8 cellular contexts compared by ENCODE assay signal in the genomic region with DNA sequence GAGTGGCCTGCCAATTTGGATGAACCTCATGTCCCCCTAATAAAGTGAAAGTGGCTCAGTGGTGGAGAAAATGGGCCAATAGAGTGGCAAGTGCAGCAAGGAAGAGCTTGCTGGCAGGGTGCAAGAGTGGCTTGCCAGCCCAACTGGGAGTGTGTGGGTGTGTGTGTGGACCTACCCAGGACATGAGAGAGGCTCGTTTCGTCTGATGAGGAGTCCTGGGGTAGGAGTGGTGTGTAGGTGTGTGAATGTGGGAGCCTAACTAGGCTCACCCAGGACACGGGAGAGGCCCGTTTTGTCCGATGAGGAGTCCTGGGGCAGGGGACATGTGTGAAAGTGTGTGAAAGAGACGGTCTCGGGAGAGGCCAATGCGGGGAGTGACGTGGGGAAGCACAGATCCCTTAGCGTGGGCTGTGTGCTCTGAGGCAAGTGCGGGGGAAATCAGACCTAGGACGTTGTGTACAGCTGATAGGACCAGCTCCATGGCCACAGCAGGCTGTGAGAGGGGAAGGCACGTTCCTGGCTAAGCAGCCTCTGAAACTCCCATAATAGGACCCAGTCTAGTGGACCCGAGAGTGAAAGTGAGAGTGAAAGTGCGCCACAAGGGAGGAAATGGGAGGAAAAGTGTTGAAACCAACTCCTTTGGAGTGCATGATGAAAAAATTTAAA. TPM values are rescaled to one million over a fixed set of nuclear protein-coding genes. Genes with fewer than 3 reads are reported as not detected.
DNase-seq lines count a peak whose midpoint lies in the region; ATAC-seq lines count a peak whose summit lies in the region.

No MANE protein-coding gene starts in this region.

- H4K8ac ChIP-seq in neuronal stem cell (ENCODE audit: low read depth, low read length), result no peak overlapping the region

- no CpG with 5 or more reads among the region's 15 CpGs for WGBS in neuronal stem cell (ENCODE audit: extremely low coverage in 2 of 2, insufficient read length in 2 of 2, insufficient replicate concordance in 1 of 2), 2 donors

- no peak overlapping the region for H2BK120ac ChIP-seq in neuronal stem cell (ENCODE audit: low read depth, low read length)

- no peak overlapping the region for H2BK12ac ChIP-seq in neuronal stem cell (ENCODE audit: low read length)

- H2BK5ac ChIP-seq in neuronal stem cell (ENCODE audit: low read length), result no peak overlapping the region

- H3K14ac ChIP-seq in neuronal stem cell (ENCODE audit: low read length), result peak overlapping the region; percentile 8

- H2AFZ ChIP-seq in neuronal stem cell (ENCODE audit: low read length), result peak overlapping the region; percentile 16

- H3K27me3 ChIP-seq in endocrine pancreas (ENCODE audit: control insufficient read depth, insufficient read depth, low read length) (no peaks in the 10 kb centered on the region), neuronal stem cell (ENCODE audit: control insufficient read depth in 3 of 3, insufficient read depth in 3 of 3, low read depth in 1 of 3, low read length in 3 of 3) (peaks cover 0 to 18% (median 0%) of the 10 kb centered on the region in 3 experiments)

- no peaks in the 10 kb centered on the region for H3K79me1 ChIP-seq in neuronal stem cell (ENCODE audit: low read depth, low read length)

- no peak overlapping the region for H3K4me2 ChIP-seq in neuronal stem cell (ENCODE audit: insufficient read depth, low read length, poor library complexity, severe bottlenecking)

- DNase-seq in COLO829 (ENCODE audit: low spot score) (peak; percentile 6), RPMI7951 (ENCODE audit: low read depth) (peak; percentile 36), neuronal stem cell (ENCODE audit: low spot score) (no peak), NCI-H2081 (lab: John Stamatoyannopoulos, UW) (no peak)
- DNase-seq in activated CD4-positive, CD25-positive, alpha-beta regulatory T cell (lab: John Stamatoyannopoulos, UW), result no peak

- no peak overlapping the region for H3K27ac ChIP-seq in neuronal stem cell (replicated peaks; ENCODE audit: low read length)

- no peak overlapping the region for H4K91ac ChIP-seq in neuronal stem cell (ENCODE audit: low read depth, low read length, poor library complexity)

- no peak overlapping the region for H2BK15ac ChIP-seq in neuronal stem cell (ENCODE audit: low read length)

- no peak overlapping the region for H3K18ac ChIP-seq in neuronal stem cell (ENCODE audit: low read length)

- no peak overlapping the region for H3K4ac ChIP-seq in neuronal stem cell (ENCODE audit: low read length)

- no peaks in the 10 kb centered on the region for H3K9me3 ChIP-seq in endocrine pancreas (ENCODE audit: control insufficient read depth, low read length)
- H3K9me3 ChIP-seq in neuronal stem cell (replicated peaks in 1 of 2; ENCODE audit: control insufficient read depth in 2 of 2, insufficient read depth in 1 of 2, low read depth in 1 of 2, low read length in 2 of 2), result no peaks in the 10 kb centered on the region

- H2AK5ac ChIP-seq in neuronal stem cell (ENCODE audit: low read depth, low read length), result no peak overlapping the region

- ATAC-seq in HG03469 (IDR thresholded peaks at IDR 0.05; ENCODE audit: unreplicated experiment) (no peak), GM21423 (IDR thresholded peaks at IDR 0.05; ENCODE audit: unreplicated experiment) (no peak)

- H3K36me3 ChIP-seq in endocrine pancreas (ENCODE audit: control insufficient read depth, insufficient read depth, low read length) (no peaks in the 10 kb centered on the region), neuronal stem cell (replicated peaks in 1 of 2; ENCODE audit: control insufficient read depth in 2 of 2, insufficient read depth in 2 of 2, low read length in 2 of 2) (no peaks in the 10 kb centered on the region)

- H3K4me1 ChIP-seq in endocrine pancreas (ENCODE audit: control insufficient read depth, insufficient read depth, low read length) (no peaks in the 10 kb centered on the region), neuronal stem cell (ENCODE audit: control insufficient read depth in 2 of 2, insufficient read depth in 1 of 2, low read depth in 1 of 2, low read length in 2 of 2) (peaks cover 0 to 2% of the 10 kb centered on the region in 2 donors)

- H3K4me3 ChIP-seq in endocrine pancreas (ENCODE audit: control insufficient read depth, insufficient read depth, low read length) (peak overlapping the region; percentile 57), neuronal stem cell (ENCODE audit: low read length in 2 of 2) (no peak overlapping the region)

- H3K23ac ChIP-seq in neuronal stem cell (ENCODE audit: low read depth, low read length, poor library complexity), result no peak overlapping the region

- no peak overlapping the region for H3K9ac ChIP-seq in endocrine pancreas (ENCODE audit: control insufficient read depth, insufficient read depth, low read length)
- H3K9ac ChIP-seq in neuronal stem cell (ENCODE audit: low read depth, low read length, poor library complexity), result no peak overlapping the region

RNA-seq across cellular contexts. Expression of a gene that starts 5.3 kb away (rescaled TPM):
- not detected in 2 replicates for total RNA-seq in RPMI7951 (2014; rRNA removed; shearing (Covaris generic))
- polyA plus RNA-seq in neuronal stem cell (2013, experiment 1 of 2), result 0.39 TPM
- 0.24 TPM for polyA plus RNA-seq in neuronal stem cell (2013, experiment 2 of 2)

RNA-seq across cellular contexts. Expression of a gene that starts 13.1 kb away (rescaled TPM):
- not detected in 2 replicates for total RNA-seq in RPMI7951 (2014; rRNA removed; shearing (Covaris generic))
- polyA plus RNA-seq in neuronal stem cell (2013, experiment 1 of 2), result not detected
- polyA plus RNA-seq in neuronal stem cell (2013, experiment 2 of 2), result not detected

RNA-seq across cellular contexts. Expression of a gene that starts 22.6 kb away (rescaled TPM):
- total RNA-seq in RPMI7951 (2014; rRNA removed; shearing (Covaris generic)), result 1.4 and 1.8 TPM in 2 replicates
- not detected for polyA plus RNA-seq in neuronal stem cell (2013, experiment 1 of 2)
- not detected for polyA plus RNA-seq in neuronal stem cell (2013, experiment 2 of 2)

RNA-seq across cellular contexts. Expression of a gene that starts 39.1 kb away (rescaled TPM):
- total RNA-seq in RPMI7951 (2014; rRNA removed; shearing (Covaris generic)), result 2.3 and 2.9 TPM in 2 replicates
- 12.8 TPM for polyA plus RNA-seq in neuronal stem cell (2013, experiment 1 of 2)
- polyA plus RNA-seq in neuronal stem cell (2013, experiment 2 of 2), result 11.4 TPM

RNA-seq across cellular contexts. Expression of a gene that starts 44.2 kb away (rescaled TPM):
- total RNA-seq in RPMI7951 (2014; rRNA removed; shearing (Covaris generic)), result not detected in 2 replicates
- polyA plus RNA-seq in neuronal stem cell (2013, experiment 1 of 2), result 0.25 TPM
- polyA plus RNA-seq in neuronal stem cell (2013, experiment 2 of 2), result 0.19 TPM

Comparison
In these comparisons a context has a peak if more than half of its experiments do, and no peak if none do; other contexts are left out.
1. DNase-seq: peak in COLO829 (single experiment) and RPMI7951 (single experiment); none in neuronal stem cell (single experiment), activated CD4-positive, CD25-positive, alpha-beta regulatory T cell (0 of 4) and NCI-H2081 (0 of 2).